In the genomic region with DNA sequence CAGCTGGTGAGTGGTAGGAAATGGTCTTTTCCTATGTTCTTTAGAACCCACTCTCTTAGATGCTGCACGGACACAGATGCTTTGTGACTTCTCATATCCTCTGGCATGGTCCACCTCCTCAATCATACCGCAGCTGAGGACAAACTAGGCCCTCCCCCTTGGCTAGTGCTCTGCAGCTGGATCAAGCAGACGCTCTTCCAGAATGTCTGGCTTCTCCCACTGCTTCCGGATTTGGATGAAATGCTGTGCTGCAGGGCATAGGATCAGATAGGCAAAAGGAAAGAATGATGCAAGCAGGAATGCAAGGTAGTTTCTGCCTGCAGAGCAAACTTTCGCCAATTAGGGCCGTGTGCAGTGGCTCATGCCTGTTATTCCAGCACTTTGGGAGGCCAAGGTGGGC, we compare ENCODE assay signal across 13 cellular contexts.
DNase-seq lines count a peak whose midpoint lies in the region; ATAC-seq and TF ChIP-seq lines count a peak whose summit lies in the region.
"Had no signal": no experiment of that assay in that cellular context is flagged by ENCODE, and none has a peak within 500 bp of the region (broad histone marks: within the 10 kb centered on the region; RNA-seq: fewer than 3 reads in every experiment).

No MANE protein-coding gene starts in this region.

- no peaks in the 10 kb centered on the region for H3K9me3 Mint-ChIP-seq in MCF 10A (ENCODE audit: unreplicated experiment)
- no peaks in the 10 kb centered on the region for H3K9me3 Mint-ChIP-seq in CD4-positive, alpha-beta T cell
- no peaks in the 10 kb centered on the region for H3K9me3 Mint-ChIP-seq in CD8-positive, alpha-beta T cell

- TF ChIP-seq POLR2A in gastrocnemius medialis (IDR thresholded peaks at IDR 0.05), result no peak

- H3K27ac Mint-ChIP-seq in MCF 10A (ENCODE audit: low read depth, unreplicated experiment), result no peak overlapping the region
- H3K27ac Mint-ChIP-seq in CD4-positive, alpha-beta T cell, result no peak overlapping the region
- H3K27ac Mint-ChIP-seq in CD8-positive, alpha-beta T cell, result no peak overlapping the region
- H3K27ac Mint-ChIP-seq: activated CD4-positive, alpha-beta T cell treated with anti-CD3 and anti-CD28 coated beads for 36 hours had no signal

- in situ Hi-C loops in gastrocnemius medialis (cut with MboI; ENCODE audit: low sequenced_read_pairs in 4 of 4), result no loop called here

- ATAC-seq in left ventricle myocardium superior (peak; percentile 85), gastrocnemius medialis (peak; percentile 47 to 64)
- no peak for ATAC-seq in CD4-positive, alpha-beta T cell (ENCODE audit: poor library complexity)
- ATAC-seq in CD8-positive, alpha-beta T cell, result no peak
- ATAC-seq: activated CD4-positive, alpha-beta T cell treated with anti-CD3 and anti-CD28 coated beads for 36 hours had no signal

- no peak overlapping the region for H3K4me3 ChIP-seq in gastrocnemius medialis
- H3K4me3 ChIP-seq in CD8-positive, alpha-beta T cell (ENCODE audit: low read depth, low read length), result no peak overlapping the region
- H3K4me3 ChIP-seq: PC-9, transverse colon had no signal

- H3K4me3 Mint-ChIP-seq in MCF 10A (ENCODE audit: unreplicated experiment), result no peak overlapping the region
- no peak overlapping the region for H3K4me3 Mint-ChIP-seq in CD4-positive, alpha-beta T cell
- H3K4me3 Mint-ChIP-seq in CD8-positive, alpha-beta T cell, result no peak overlapping the region
- H3K4me3 Mint-ChIP-seq: activated CD4-positive, alpha-beta T cell treated with anti-CD3 and anti-CD28 coated beads for 36 hours had no signal

- CTCF ChIA-PET in MCF 10A (lab: Yijun Ruan, JAX), result no interaction called here
- CTCF ChIA-PET in CD4-positive, alpha-beta T cell (lab: Charles Lee), result no interaction called here
- CTCF ChIA-PET in CD8-positive, alpha-beta T cell (lab: Charles Lee), result no interaction called here

- H3K27ac ChIP-seq in gastrocnemius medialis, result no peak overlapping the region
- no peak overlapping the region for H3K27ac ChIP-seq in CD4-positive, alpha-beta T cell (ENCODE audit: low read depth, low read length)
- no peak overlapping the region for H3K27ac ChIP-seq in CD8-positive, alpha-beta T cell (ENCODE audit: low read depth, low read length)
- H3K27ac ChIP-seq: HL-60, PC-9, transverse colon had no signal

- POLR2A ChIA-PET in MCF 10A (lab: Yijun Ruan, JAX), result interaction anchor here (0.6 to 1.7 kb wide), 3 partner anchors 31 to 94 kb away, joined by 3 to 4 read pairs (median 4); no protein-coding TSS in a partner anchor
- POLR2A ChIA-PET in CD4-positive, alpha-beta T cell (lab: Charles Lee), result no interaction called here
- POLR2A ChIA-PET in CD8-positive, alpha-beta T cell (lab: Charles Lee), result no interaction called here

- H3K27me3 ChIP-seq in gastrocnemius medialis, result no peaks in the 10 kb centered on the region
- no peaks in the 10 kb centered on the region for H3K27me3 ChIP-seq in CD4-positive, alpha-beta T cell (ENCODE audit: control insufficient read depth, insufficient read depth, low read length)
- no peaks in the 10 kb centered on the region for H3K27me3 ChIP-seq in CD8-positive, alpha-beta T cell (ENCODE audit: insufficient read depth, low read length)
- H3K27me3 ChIP-seq: transverse colon had no signal

- no peaks in the 10 kb centered on the region for H3K9me3 ChIP-seq in gastrocnemius medialis
- no peaks in the 10 kb centered on the region for H3K9me3 ChIP-seq in CD4-positive, alpha-beta T cell (ENCODE audit: control insufficient read depth, low read length)
- no peaks in the 10 kb centered on the region for H3K9me3 ChIP-seq in CD8-positive, alpha-beta T cell (ENCODE audit: low read length)
- H3K9me3 ChIP-seq: transverse colon had no signal

- intact Hi-C loops in MCF 10A (cut with micrococcal nuclease), result no loop called here
- intact Hi-C loops in left ventricle myocardium superior (cut with micrococcal nuclease), result no loop called here
- intact Hi-C loops in gastrocnemius medialis (cut with DNase I; ENCODE audit: low total_unique reads), result no loop called here
- intact Hi-C loops in CD4-positive, alpha-beta T cell (cut with DNase I, micrococcal nuclease), result no loop called here
- intact Hi-C loops in CD8-positive, alpha-beta T cell (cut with DNase I, micrococcal nuclease), result no loop called here

- no peak for TF ChIP-seq CTCF in MCF 10A (IDR thresholded peaks at IDR 0.05; ENCODE audit: unreplicated experiment)
- no peak for TF ChIP-seq CTCF in gastrocnemius medialis (IDR thresholded peaks at IDR 0.05 in 4 of 5, conservative IDR thresholded peaks at IDR 0.05 in 1 of 5)
- TF ChIP-seq CTCF in CD4-positive, alpha-beta T cell (IDR thresholded peaks at IDR 0.05), result no peak
- TF ChIP-seq CTCF in CD8-positive, alpha-beta T cell (IDR thresholded peaks at IDR 0.05), result no peak

- H3K4me1 ChIP-seq in gastrocnemius medialis, result no peaks in the 10 kb centered on the region
- no peaks in the 10 kb centered on the region for H3K4me1 ChIP-seq in CD8-positive, alpha-beta T cell (ENCODE audit: insufficient read depth, low read length)

- DNase-seq in GM04503 (ENCODE audit: low read depth), result peak; percentile 65
- peak; percentile 92 for DNase-seq in MCF 10A (ENCODE audit: unreplicated experiment)
- peak; percentile 48 for DNase-seq in left ventricle myocardium superior
- peak in 1 of 2 donors; percentile 34 for DNase-seq in gastrocnemius medialis
- no peak for DNase-seq in NCI-H2107 treated with DMSO at 0.1 percent for 48 hours (lab: John Stamatoyannopoulos, UW; ENCODE audit: unreplicated experiment)
- no peak for DNase-seq in CD4-positive, alpha-beta T cell
- no peak for DNase-seq in CD8-positive, alpha-beta T cell
- no peak for DNase-seq in GM19238 (ENCODE audit: insufficient read length, low spot score)
- DNase-seq: activated CD4-positive, alpha-beta T cell treated with anti-CD3 and anti-CD28 coated beads for 36 hours; NCI-H1105; PC-9; transverse colon had no signal

- no peaks in the 10 kb centered on the region for H3K36me3 ChIP-seq in gastrocnemius medialis
- H3K36me3 ChIP-seq in CD8-positive, alpha-beta T cell (ENCODE audit: insufficient read depth, low read length), result no peaks in the 10 kb centered on the region
- H3K36me3 ChIP-seq: transverse colon had no signal

- peaks cover 4% of the 10 kb centered on the region for H3K36me3 Mint-ChIP-seq in MCF 10A (ENCODE audit: insufficient read depth, unreplicated experiment)
- H3K36me3 Mint-ChIP-seq in CD4-positive, alpha-beta T cell (ENCODE audit: low read depth), result no peaks in the 10 kb centered on the region
- H3K36me3 Mint-ChIP-seq in CD8-positive, alpha-beta T cell, result no peaks in the 10 kb centered on the region

- peaks cover 9% of the 10 kb centered on the region for H3K4me1 Mint-ChIP-seq in MCF 10A (ENCODE audit: insufficient read depth, unreplicated experiment)
- H3K4me1 Mint-ChIP-seq in CD4-positive, alpha-beta T cell (ENCODE audit: low read depth), result no peaks in the 10 kb centered on the region
- H3K4me1 Mint-ChIP-seq in CD8-positive, alpha-beta T cell (ENCODE audit: low read depth), result no peaks in the 10 kb centered on the region
- H3K4me1 Mint-ChIP-seq: activated CD4-positive, alpha-beta T cell treated with anti-CD3 and anti-CD28 coated beads for 36 hours had no signal

- H3K27me3 Mint-ChIP-seq in MCF 10A (ENCODE audit: insufficient read depth, unreplicated experiment), result no peaks in the 10 kb centered on the region
- H3K27me3 Mint-ChIP-seq in CD4-positive, alpha-beta T cell, result no peaks in the 10 kb centered on the region
- no peaks in the 10 kb centered on the region for H3K27me3 Mint-ChIP-seq in CD8-positive, alpha-beta T cell (ENCODE audit: low read depth)
- H3K27me3 Mint-ChIP-seq: activated CD4-positive, alpha-beta T cell treated with anti-CD3 and anti-CD28 coated beads for 36 hours had no signal

- BruUV-seq in MCF 10A (replicated peaks; lab: Mats Ljungman, UMichigan), result no TSS peak

Comparison
In these comparisons a context has a peak if more than half of its experiments do, and no peak if none do; other contexts are left out.
1. DNase-seq: peak in GM04503 (single experiment), MCF 10A (single experiment) and left ventricle myocardium superior (single experiment); none in NCI-H2107 treated with DMSO at 0.1 percent for 48 hours (single experiment), CD4-positive, alpha-beta T cell (0 of 10), CD8-positive, alpha-beta T cell (0 of 7) and GM19238 (single experiment).
2. ATAC-seq: peak in left ventricle myocardium superior (single experiment) and gastrocnemius medialis (2 of 2); none in CD4-positive, alpha-beta T cell (single experiment) and CD8-positive, alpha-beta T cell (single experiment).